12 cellular contexts compared by ENCODE assay signal in genomic region chr2:119523959-119524694, GRCh38. TPM values are rescaled to one million over a fixed set of nuclear protein-coding genes. Genes with fewer than 3 reads are reported as not detected.
DNase-seq lines count a peak whose midpoint lies in the region; ATAC-seq, FAIRE-seq and TF ChIP-seq lines count a peak whose summit lies in the region.
"Had no signal": no experiment of that assay in that cellular context is flagged by ENCODE, and none has a peak within 500 bp of the region (broad histone marks: within the 10 kb centered on the region; RNA-seq: fewer than 3 reads in every experiment).

SCTR (minus strand) TSS chr2:119524483; CDS start chr2:119524226, 257 bp downstream.

- peak within 1 kb of the TSS; percentile 38; the same call in 1 of the 2 replicates for H3K4me3 ChIP-seq in ACC112 (ENCODE audit: low read depth, low read length)
- H3K4me3 ChIP-seq in endothelial cell of umbilical vein (replicated peaks in 1 of 3; ENCODE audit: insufficient read depth in 1 of 3, low read depth in 1 of 3, low read length in 3 of 3): no peak within 1 kb of the TSS
- H3K4me3 ChIP-seq in mesendoderm (ENCODE audit: low read length): peak within 1 kb of the TSS; percentile 32
- H3K4me3 ChIP-seq in gastrocnemius medialis: peak within 1 kb of the TSS in 2 of 4 donors; percentile 11 to 20
- no peak within 1 kb of the TSS for H3K4me3 ChIP-seq in MG63
- H3K4me3 ChIP-seq: thoracic aorta had no signal

- TF ChIP-seq POLR2A in endothelial cell of umbilical vein (IDR thresholded peaks at IDR 0.05; ENCODE audit: low read depth, low read length): no peak
- TF ChIP-seq POLR2A in gastrocnemius medialis (IDR thresholded peaks at IDR 0.05): no peak

- H2AFZ ChIP-seq in ACC112 (ENCODE audit: low read length, unreplicated experiment) (no peak within 1 kb of the TSS), endothelial cell of umbilical vein (ENCODE audit: low read depth, low read length) (no peak within 1 kb of the TSS)

- no peaks in the 10 kb centered on the region for H3K4me1 ChIP-seq in ACC112 (ENCODE audit: control insufficient read depth, insufficient read depth, low read length, unreplicated experiment)
- H3K4me1 ChIP-seq in endothelial cell of umbilical vein (ENCODE audit: control insufficient read depth, extremely low read depth, insufficient read depth, low read length): no peaks in the 10 kb centered on the region
- peaks cover 2% of the 10 kb centered on the region for H3K4me1 ChIP-seq in mesendoderm (ENCODE audit: control insufficient read depth, low read depth, low read length)
- H3K4me1 ChIP-seq in gastrocnemius medialis: peaks cover 0 to 15% of the 10 kb centered on the region in 2 donors

- in situ Hi-C loops in gastrocnemius medialis (cut with MboI; ENCODE audit: low sequenced_read_pairs in 4 of 4): no loop called here

- H3K27me3 ChIP-seq in ACC112 (ENCODE audit: insufficient read depth, low read length): peaks cover 85% of the 10 kb centered on the region
- peaks cover 37 to 57% of the 10 kb centered on the region in 2 experiments for H3K27me3 ChIP-seq in endothelial cell of umbilical vein (ENCODE audit: control insufficient read depth in 2 of 2, insufficient read depth in 2 of 2, low read length in 2 of 2)
- H3K27me3 ChIP-seq in mesendoderm (ENCODE audit: insufficient read depth, low read length, poor library complexity): peaks cover 21% of the 10 kb centered on the region
- peaks cover 21 to 30% (median 28%) of the 10 kb centered on the region in 3 donors for H3K27me3 ChIP-seq in gastrocnemius medialis
- peaks cover 24% of the 10 kb centered on the region for H3K27me3 ChIP-seq in MG63

- H2BK15ac ChIP-seq in mesendoderm (replicated peaks; ENCODE audit: low read depth): no peak within 1 kb of the TSS

- H2AK5ac ChIP-seq in mesendoderm (ENCODE audit: low read length): no peak within 1 kb of the TSS

- FAIRE-seq in endothelial cell of umbilical vein (lab: Jason Lieb, UNC): no peak

- no peak within 1 kb of the TSS for H2BK120ac ChIP-seq in mesendoderm (ENCODE audit: low read depth, low read length)

- BruUV-seq in endothelial cell of umbilical vein (replicated peaks; lab: Mats Ljungman, UMichigan): no TSS peak

- TF ChIP-seq CTCF in endothelial cell of umbilical vein (IDR thresholded peaks at IDR 0.05; ENCODE audit: extremely low read depth in 1 of 2, insufficient read depth in 1 of 2, low read depth in 1 of 2, low read length in 2 of 2): no peak
- TF ChIP-seq CTCF in gastrocnemius medialis (IDR thresholded peaks at IDR 0.05 in 4 of 5, conservative IDR thresholded peaks at IDR 0.05 in 1 of 5): no peak

- POLR2A ChIA-PET in endothelial cell of umbilical vein (lab: Charles Lee): no interaction called here

- no peak within 1 kb of the TSS for H3K4ac ChIP-seq in mesendoderm (ENCODE audit: low read depth, low read length)

- H3K9me3 ChIP-seq in endothelial cell of umbilical vein (replicated peaks; ENCODE audit: control insufficient read depth, insufficient read depth, low read length): no peaks in the 10 kb centered on the region
- no peaks in the 10 kb centered on the region for H3K9me3 ChIP-seq in gastrocnemius medialis
- no peaks in the 10 kb centered on the region for H3K9me3 ChIP-seq in MG63
- H3K9me3 ChIP-seq: thoracic aorta had no signal

- H3K18ac ChIP-seq in mesendoderm (ENCODE audit: low read length): no peak within 1 kb of the TSS

- intact Hi-C loops in endothelial cell of umbilical vein (cut with micrococcal nuclease) (no loop called here), gastrocnemius medialis (cut with DNase I; ENCODE audit: low total_unique reads) (no loop called here)

- H3K79me2 ChIP-seq in ACC112 (ENCODE audit: control insufficient read depth, insufficient read depth, low read length, unreplicated experiment) (no peaks in the 10 kb centered on the region), endothelial cell of umbilical vein (ENCODE audit: control insufficient read depth, insufficient read depth, low read length) (no peaks in the 10 kb centered on the region), mesendoderm (ENCODE audit: control insufficient read depth, insufficient read depth, low read length) (no peaks in the 10 kb centered on the region)

- H3K27ac ChIP-seq in ACC112 (ENCODE audit: low read depth, low read length): no peak within 1 kb of the TSS
- no peak within 1 kb of the TSS for H3K27ac ChIP-seq in endothelial cell of umbilical vein (ENCODE audit: insufficient read depth, low read depth, low read length)
- H3K27ac ChIP-seq in mesendoderm (ENCODE audit: low read depth, low read length): no peak within 1 kb of the TSS
- H3K27ac ChIP-seq in gastrocnemius medialis: no peak within 1 kb of the TSS
- H3K27ac ChIP-seq: thoracic aorta had no signal

- no peaks in the 10 kb centered on the region for H4K20me1 ChIP-seq in endothelial cell of umbilical vein (replicated peaks; ENCODE audit: control insufficient read depth, extremely low read depth, insufficient read depth, low read length)

- peak; percentile 8 for DNase-seq in NCI-H1105 (lab: John Stamatoyannopoulos, UW)
- DNase-seq in endothelial cell of umbilical vein (ENCODE audit: low read depth, low spot score): no peak
- peak; percentile 48 for DNase-seq in mesendoderm
- DNase-seq in gastrocnemius medialis: no peak
- DNase-seq in epidermal melanocyte (ENCODE audit: insufficient read length, low spot score): no peak
- no peak for DNase-seq in MG63
- DNase-seq: KBM-7; NK-92 treated with Interleukin-12 subunit alpha and Interleukin-12 subunit beta, amount 100 ng/mL, for 24 hours had no signal

- H3K23ac ChIP-seq in mesendoderm (ENCODE audit: low read length): no peak within 1 kb of the TSS

- no peak within 1 kb of the TSS for H4K8ac ChIP-seq in mesendoderm (ENCODE audit: low read depth, low read length)

- no peak within 1 kb of the TSS for H3K9ac ChIP-seq in endothelial cell of umbilical vein (replicated peaks; ENCODE audit: extremely low read depth, insufficient read depth, low read length)
- peak within 1 kb of the TSS; percentile 45 for H3K9ac ChIP-seq in mesendoderm (ENCODE audit: low read length)

- dilution Hi-C loops in endothelial cell of umbilical vein (cut with MboI; ENCODE audit: extremely low pct_ligation_motif_present, low sequenced_read_pairs): no loop called here

- H3K4me2 ChIP-seq in endothelial cell of umbilical vein (ENCODE audit: insufficient read depth, low read length): no peak within 1 kb of the TSS
- peak within 1 kb of the TSS; percentile 70 for H3K4me2 ChIP-seq in mesendoderm (ENCODE audit: low read length)

- H3K79me1 ChIP-seq in mesendoderm (ENCODE audit: low read length): no peaks in the 10 kb centered on the region

- H2BK5ac ChIP-seq in mesendoderm (ENCODE audit: low read length): no peak within 1 kb of the TSS

- no CpG with 5 or more reads among the region's 72 CpGs for WGBS in mesendoderm (ENCODE audit: extremely low coverage, insufficient coverage, low lambda C conversion rate)

- H4K5ac ChIP-seq in mesendoderm (ENCODE audit: low read length): no peak within 1 kb of the TSS

- H3K56ac ChIP-seq in mesendoderm (ENCODE audit: low read length): peak within 1 kb of the TSS; percentile 78

- H3K36me3 ChIP-seq in ACC112 (ENCODE audit: insufficient read depth, low read length) (no peaks in the 10 kb centered on the region), endothelial cell of umbilical vein (ENCODE audit: control insufficient read depth in 2 of 2, extremely low read depth in 1 of 2, insufficient read depth in 2 of 2, low read length in 2 of 2) (no peaks in the 10 kb centered on the region), mesendoderm (ENCODE audit: control insufficient read depth, insufficient read depth, low read length) (no peaks in the 10 kb centered on the region), gastrocnemius medialis (no peaks in the 10 kb centered on the region), MG63 (no peaks in the 10 kb centered on the region)
- H3K36me3 ChIP-seq: thoracic aorta had no signal

- ATAC-seq in gastrocnemius medialis (no peak), HG02642 (IDR thresholded peaks at IDR 0.05; ENCODE audit: poor library complexity, unreplicated experiment) (no peak)

- CTCF ChIA-PET in endothelial cell of umbilical vein (lab: Charles Lee): interaction anchor here (1.6 kb wide), 1 partner anchor 9 kb away, joined by 7 read pairs; no protein-coding TSS in a partner anchor

- no peaks in the 10 kb centered on the region for H3K9me1 ChIP-seq in endothelial cell of umbilical vein (replicated peaks; ENCODE audit: control insufficient read depth, extremely low read depth, insufficient read depth, low read length)

TF ChIP-seq in endothelial cell of umbilical vein, 7 proteins besides CTCF, POLR2A, EP300 and RAD21:
- peak; percentile 49 for TF ChIP-seq EZH2 (IDR thresholded peaks at IDR 0.05; ENCODE audit: borderline replicate concordance, low read depth, low read length, severe bottlenecking)
- no peak for TF ChIP-seq MYC (IDR thresholded peaks at IDR 0.05; ENCODE audit: low read depth, low read length)
- TF ChIP-seq POLR2AphosphoS5 (IDR thresholded peaks at IDR 0.05; ENCODE audit: insufficient read depth, low read depth, low read length): no peak

RNA-seq across cellular contexts. Expression of gene SCTR, which starts in this region (rescaled TPM):
- total RNA-seq in endothelial cell of umbilical vein (not detected in 2 replicates), gastrocnemius medialis (not detected)
- polyA plus RNA-seq in endothelial cell of umbilical vein: not detected in 2 replicates
- polyA plus RNA-seq in endothelial cell of umbilical vein (2011; cell fraction: cytosol; rRNA removed): not detected in 2 replicates
- polyA plus RNA-seq in endothelial cell of umbilical vein (2011; cell fraction: nucleus; rRNA removed): not detected in 2 replicates
- polyA plus RNA-seq in endothelial cell of umbilical vein (2012): not detected in 2 replicates
- not detected in 2 replicates for polyA minus RNA-seq in endothelial cell of umbilical vein
- polyA minus RNA-seq in endothelial cell of umbilical vein (2011; cell fraction: cytosol; rRNA and poly(A)+ RNA removed): not detected
- not detected in 2 replicates for polyA minus RNA-seq in endothelial cell of umbilical vein (2011; cell fraction: nucleus; rRNA and poly(A)+ RNA removed)
- not detected for polyA plus RNA-seq in mesendoderm (2013, experiment 1 of 2)
- not detected for polyA plus RNA-seq in mesendoderm (2013, experiment 2 of 2)
- not detected in 2 replicates for total RNA-seq in MG63 (2014; rRNA removed; shearing (Covaris generic); ENCODE audit: low replicate concordance)
- total RNA-seq: thoracic aorta had no signal
- polyA plus RNA-seq: CD14-positive monocyte had no signal

Comparison
In these comparisons a context has a peak if more than half of its experiments do, and no peak if none do; other contexts are left out.
1. H3K4me3 ChIP-seq: peak in ACC112 (single experiment) and mesendoderm (single experiment); none in endothelial cell of umbilical vein (0 of 3) and MG63 (single experiment).
2. DNase-seq: peak in NCI-H1105 (single experiment) and mesendoderm (single experiment); none in endothelial cell of umbilical vein (single experiment), gastrocnemius medialis (0 of 2), epidermal melanocyte (single experiment) and MG63 (single experiment).